In genomic region chr12:65237153-65237552, GRCh38 we compare ENCODE assay signal across 24 cellular contexts. TPM values are rescaled to one million over a fixed set of nuclear protein-coding genes. Genes with fewer than 3 reads are reported as not detected.
A peak's percentile ranks its signal among the peaks of the same experiment; 100 is the strongest.
DNase-seq lines count a peak whose midpoint lies in the region; FAIRE-seq lines count a peak whose summit lies in the region.
"Had no signal": no experiment of that assay in that cellular context is flagged by ENCODE, and none has a peak within 500 bp of the region (broad histone marks: within the 10 kb centered on the region; RNA-seq: fewer than 3 reads in every experiment).

No MANE protein-coding gene starts in this region.

- FAIRE-seq in A204.1 (lab: Jason Lieb, UNC) (peak; percentile 86), TTC549 (lab: Jason Lieb, UNC) (peak; percentile 74), small intestine (lab: Jason Lieb, UNC) (peak; percentile 10)
- FAIRE-seq: GM12878, GM12892, GM18507 had no signal

- H3K9me3 ChIP-seq in small intestine (ENCODE audit: control insufficient read depth, low read depth) = no peaks in the 10 kb centered on the region
- H3K9me3 ChIP-seq: BE2C, BLaER1 had no signal

- no peaks in the 10 kb centered on the region for H3K27me3 ChIP-seq in small intestine (ENCODE audit: control insufficient read depth in 2 of 2, insufficient read depth in 2 of 2, low read length in 2 of 2)
- H3K27me3 ChIP-seq: BE2C, BLaER1 had no signal

- H3K36me3 ChIP-seq in small intestine (ENCODE audit: control insufficient read depth in 2 of 2, insufficient read depth in 2 of 2, low read length in 2 of 2) = peaks cover 0 to 2% of the 10 kb centered on the region in 2 donors

- no peaks in the 10 kb centered on the region for H3K4me1 ChIP-seq in small intestine (ENCODE audit: control insufficient read depth in 2 of 2, insufficient read depth in 1 of 2, low read depth in 1 of 2, low read length in 1 of 2)
- H3K4me1 ChIP-seq: BE2C, BLaER1 had no signal

- DNase-seq in small intestine (no peak), NCI-H2081 treated with DMSO at 0.1 percent for 48 hours (lab: John Stamatoyannopoulos, UW) (no peak)
- no peak for DNase-seq in stimulated activated CD4-positive, alpha-beta T cell treated with anti-CD3 and anti-CD28 coated beads, Interleukin-2, amount 100 ng/mL, for 24 hours
- DNase-seq: ACHN; BE2C; C1 segment of cervical spinal cord; CD4-positive, alpha-beta memory T cell; CD4-positive, CD25-positive, alpha-beta regulatory T cell; CD8-positive, alpha-beta memory T cell; COR-L47; DMS 273 treated with DMSO at 0.1 percent for 48 hours; DMS153; DMS53; DMS79; DND-41; EL; GDM1 had no signal

- WGBS in small intestine, 3 donors = 96 to 98% (median 98%) methylated on average over 1 of the region's 1 CpG

- H3K4me3 ChIP-seq in small intestine (ENCODE audit: low read depth in 1 of 2, low read length in 2 of 2) = no peak overlapping the region
- H3K4me3 ChIP-seq: BLaER1, GM12878 had no signal

- H3K27ac ChIP-seq in small intestine (ENCODE audit: low read depth in 1 of 2, low read length in 1 of 2) = no peak overlapping the region
- H3K27ac ChIP-seq: 22Rv1, BLaER1 had no signal

RNA-seq across cellular contexts. Expression of gene MSRB3, which starts 41.3 kb away (rescaled TPM):
- 10 to 100 TPM in 1 of 3 donors, 1 to 10 TPM in 1, under 1 TPM in 1; 0.89 to 12.7 (median 4.3) TPM for polyA plus RNA-seq in small intestine
- polyA plus RNA-seq: CD4-positive, alpha-beta memory T cell; CD4-positive, CD25-positive, alpha-beta regulatory T cell; CD8-positive, alpha-beta memory T cell had no signal
